Comparison of ENCODE assay signal across 1 cellular context in genomic region chr14:104726600-104727451, GRCh38.
TF ChIP-seq lines count a peak whose summit lies in the region.

No MANE protein-coding gene starts in this region.

TF ChIP-seq in HepG2, 621 proteins besides CTCF, POLR2A, EP300 and RAD21 (continues in another document):
- TF ChIP-seq ZFP36L1 (CRISPR knock-in tag; IDR thresholded peaks at IDR 0.05) (no peak), ZNF563 (CRISPR knock-in tag; IDR thresholded peaks at IDR 0.05) (no peak; the same call in 1 of the 2 replicates), ZNF605 (CRISPR knock-in tag; IDR thresholded peaks at IDR 0.05) (no peak), HNF1A (IDR thresholded peaks at IDR 0.05; ENCODE audit: low read depth) (no peak), HNF1A (CRISPR knock-in tag; IDR thresholded peaks at IDR 0.05; ENCODE audit: borderline replicate concordance) (no peak), PBX3 (CRISPR knock-in tag; IDR thresholded peaks at IDR 0.05; ENCODE audit: borderline replicate concordance) (no peak), KDM2A (CRISPR knock-in tag; IDR thresholded peaks at IDR 0.05; ENCODE audit: borderline replicate concordance, low read depth) (peak; percentile 28; the same call in 1 of the 2 replicates), PAWR (CRISPR knock-in tag; IDR thresholded peaks at IDR 0.05; ENCODE audit: borderline replicate concordance) (0 out of 2 replicates have a peak, but pooled peaks have one; percentile 36), ZBTB39 (CRISPR knock-in tag; IDR thresholded peaks at IDR 0.05) (no peak), FOXP1 (IDR thresholded peaks at IDR 0.05) (no peak), FOXP1 (CRISPR knock-in tag; IDR thresholded peaks at IDR 0.05) (no peak), NAIF1 (CRISPR knock-in tag; IDR thresholded peaks at IDR 0.05; ENCODE audit: borderline replicate concordance) (no peak), KDM5A (IDR thresholded peaks at IDR 0.05; ENCODE audit: borderline replicate concordance, low read length) (no peak), PCBP1 (IDR thresholded peaks at IDR 0.05; ENCODE audit: borderline replicate concordance, low read depth, low read length) (no peak), IRF1 (CRISPR knock-in tag; IDR thresholded peaks at IDR 0.05; ENCODE audit: low read depth) (no peak), ZBTB21 (CRISPR knock-in tag; IDR thresholded peaks at IDR 0.05) (0 out of 2 replicates have a peak, but pooled peaks have one; percentile 41), HOXA5 (CRISPR knock-in tag; IDR thresholded peaks at IDR 0.05) (0 out of 2 replicates have a peak, but pooled peaks have one; percentile 23), JUNB (CRISPR knock-in tag; IDR thresholded peaks at IDR 0.05; ENCODE audit: borderline replicate concordance) (no peak), PRDM10 (CRISPR knock-in tag; IDR thresholded peaks at IDR 0.05; ENCODE audit: low read depth) (no peak), HNF1B (CRISPR knock-in tag; IDR thresholded peaks at IDR 0.05) (no peak), HNRNPK (IDR thresholded peaks at IDR 0.05; ENCODE audit: low read depth, low read length, poor library complexity, severe bottlenecking) (no peak), RBM22 (optimal IDR thresholded peaks at IDR 0.05; ENCODE audit: low read length) (no peak), ZNF180 (CRISPR knock-in tag; IDR thresholded peaks at IDR 0.05; ENCODE audit: borderline replicate concordance, low read depth) (no peak), NFIB (CRISPR knock-in tag; IDR thresholded peaks at IDR 0.05; ENCODE audit: borderline replicate concordance) (no peak), ZNF557 (CRISPR knock-in tag; IDR thresholded peaks at IDR 0.05) (no peak), ZBTB14 (CRISPR knock-in tag; IDR thresholded peaks at IDR 0.05) (no peak), MAFG (CRISPR knock-in tag; IDR thresholded peaks at IDR 0.05) (no peak), THAP8 (CRISPR knock-in tag; IDR thresholded peaks at IDR 0.05; ENCODE audit: borderline replicate concordance) (no peak), ZNF724P (CRISPR knock-in tag; IDR thresholded peaks at IDR 0.05; ENCODE audit: borderline replicate concordance) (no peak), ZNF468 (CRISPR knock-in tag; IDR thresholded peaks at IDR 0.05) (no peak), ZNF451 (CRISPR knock-in tag; IDR thresholded peaks at IDR 0.05) (no peak), FOSL1 (CRISPR knock-in tag; IDR thresholded peaks at IDR 0.05; ENCODE audit: borderline replicate concordance) (no peak), NFYB (CRISPR knock-in tag; IDR thresholded peaks at IDR 0.05) (no peak), ZNF280B (CRISPR knock-in tag; IDR thresholded peaks at IDR 0.05; ENCODE audit: borderline replicate concordance) (no peak), TARDBP (CRISPR knock-in tag; IDR thresholded peaks at IDR 0.05) (0 out of 2 replicates have a peak, but pooled peaks have one; percentile 55), MED13 (CRISPR knock-in tag; IDR thresholded peaks at IDR 0.05) (no peak), GATAD1 (CRISPR knock-in tag; IDR thresholded peaks at IDR 0.05) (no peak), PITX1 (CRISPR knock-in tag; IDR thresholded peaks at IDR 0.05) (0 out of 2 replicates have a peak, but pooled peaks have one; percentile 35), ZNF720 (CRISPR knock-in tag; IDR thresholded peaks at IDR 0.05) (no peak), YEATS2 (CRISPR knock-in tag; IDR thresholded peaks at IDR 0.05; ENCODE audit: borderline replicate concordance) (no peak), NFE2L2 (IDR thresholded peaks at IDR 0.05; ENCODE audit: low read length) (no peak), SOX13 (IDR thresholded peaks at IDR 0.05) (no peak), SOX13 (CRISPR knock-in tag; conservative IDR thresholded peaks at IDR 0.05 in 1 of 2, IDR thresholded peaks at IDR 0.05 in 1 of 2) (0 out of 4 replicates have a peak, but pooled peaks of 1 of the 2 experiments have one; percentile 22), MXD3 (CRISPR knock-in tag; IDR thresholded peaks at IDR 0.05) (no peak), ELF1 (CRISPR knock-in tag; IDR thresholded peaks at IDR 0.05) (no peak), MEF2D (CRISPR knock-in tag; IDR thresholded peaks at IDR 0.05) (no peak), CENPX (CRISPR knock-in tag; IDR thresholded peaks at IDR 0.05) (no peak), CBFB (CRISPR knock-in tag; IDR thresholded peaks at IDR 0.05) (no peak), SRSF4 (IDR thresholded peaks at IDR 0.05; ENCODE audit: low read depth, low read length, poor library complexity, severe bottlenecking) (no peak), PHB2 (IDR thresholded peaks at IDR 0.05; ENCODE audit: partially characterized antibody) (no peak), ZEB1 (IDR thresholded peaks at IDR 0.05; ENCODE audit: insufficient replicate concordance, low read depth) (no peak), ZNF614 (CRISPR knock-in tag; IDR thresholded peaks at IDR 0.05; ENCODE audit: borderline replicate concordance) (no peak), AGO1 (IDR thresholded peaks at IDR 0.05; ENCODE audit: low read depth, low read length, poor library complexity, severe bottlenecking) (peak; percentile 77)
